In genomic region chr7:104207731-104208420, GRCh38 we compare ENCODE assay signal across 8 cellular contexts. TPM values are rescaled to one million over a fixed set of nuclear protein-coding genes. Genes with fewer than 3 reads are reported as not detected.
A peak's percentile ranks its signal among the peaks of the same experiment; 100 is the strongest.
DNase-seq lines count a peak whose midpoint lies in the region; ATAC-seq and TF ChIP-seq lines count a peak whose summit lies in the region.

ORC5 (minus strand) TSS chr7:104208013; CDS start chr7:104207904, 109 bp downstream.

- H3K18ac ChIP-seq in trophoblast cell (ENCODE audit: low read length): peak within 1 kb of the TSS; percentile 76

- peak within 1 kb of the TSS; percentile 95 for H3K4me3 Mint-ChIP-seq in activated naive CD8-positive, alpha-beta T cell treated with anti-CD3 and anti-CD28 coated beads for 36 hours

- peak within 1 kb of the TSS; percentile 37 for H2AK5ac ChIP-seq in trophoblast cell (ENCODE audit: low read length)

- H2BK12ac ChIP-seq in trophoblast cell (ENCODE audit: low read length): no peak within 1 kb of the TSS

- TF ChIP-seq CTCF in GM06990 (IDR thresholded peaks at IDR 0.05; ENCODE audit: insufficient read depth, low read length, poor library complexity, severe bottlenecking) (no peak), tibial nerve (IDR thresholded peaks at IDR 0.05) (no peak)

- H3K36me3 ChIP-seq in GM06990 (ENCODE audit: control insufficient read depth, insufficient read depth, low read length) (peaks cover 5% of the 10 kb centered on the region), trophoblast cell (ENCODE audit: control insufficient read depth in 1 of 2, insufficient read depth in 2 of 2, low read length in 2 of 2) (peaks cover 2 to 6% of the 10 kb centered on the region in 2 experiments), tibial nerve (peaks cover 0 to 9% (median 0%) of the 10 kb centered on the region in 3 donors)

- peak within 1 kb of the TSS; percentile 75 for H2AFZ ChIP-seq in trophoblast cell (ENCODE audit: insufficient read depth, low read length, poor library complexity)

- H3K27ac ChIP-seq in trophoblast cell (ENCODE audit: low read depth, low read length) (no peak within 1 kb of the TSS), tibial nerve (peak within 1 kb of the TSS; percentile 60 to 93 (median 84))

- H3K23ac ChIP-seq in trophoblast cell (ENCODE audit: low read length): no peak within 1 kb of the TSS

- intact Hi-C loops in Right ventricle myocardium superior (cut with DNase I): no loop called here

- POLR2A ChIA-PET in HEK293T (lab: Yijun Ruan, JAX): interaction anchor here (0.9 kb wide), 1 partner anchor 675 kb away, joined by 3 read pairs; no protein-coding TSS in a partner anchor

- H3K4me1 ChIP-seq in trophoblast cell (ENCODE audit: control insufficient read depth in 1 of 2, insufficient read depth in 2 of 2, low read length in 2 of 2): peaks cover 2 to 3% of the 10 kb centered on the region in 2 experiments
- H3K4me1 ChIP-seq in tibial nerve: peaks cover 0 to 36% (median 16%) of the 10 kb centered on the region in 4 donors

- peak in 1 of 2 donors; percentile 85 for TF ChIP-seq EP300 in tibial nerve (IDR thresholded peaks at IDR 0.05)

- peak within 1 kb of the TSS; percentile 92 for H3K27ac Mint-ChIP-seq in activated naive CD8-positive, alpha-beta T cell treated with anti-CD3 and anti-CD28 coated beads for 36 hours

- H3K14ac ChIP-seq in trophoblast cell (ENCODE audit: low read length): peak within 1 kb of the TSS; percentile 71

- peak within 1 kb of the TSS; percentile 79 for H4K12ac ChIP-seq in trophoblast cell (ENCODE audit: low read depth, low read length)

- H3K9ac ChIP-seq in trophoblast cell (ENCODE audit: low read length): peak within 1 kb of the TSS; percentile 97

- DNase-seq in GM06990 (ENCODE audit: extremely low read depth, insufficient read length): peak; percentile 90
- DNase-seq in HEK293T (ENCODE audit: extremely low spot score): peak; percentile 91
- peak; percentile 81 for DNase-seq in MV-4-11 (lab: John Stamatoyannopoulos, UW)
- peak; percentile 85 for DNase-seq in SKM-1 treated with dmso at 0.1 percent for 144 hours (lab: John Stamatoyannopoulos, UW; ENCODE audit: unreplicated experiment)
- peak; percentile 86 for DNase-seq in activated naive CD8-positive, alpha-beta T cell treated with anti-CD3 and anti-CD28 coated beads for 36 hours
- DNase-seq in Right ventricle myocardium superior: peak; percentile 85
- DNase-seq in trophoblast cell: peak; percentile 87 to 88
- peak; percentile 25 to 38 for DNase-seq in tibial nerve (ENCODE audit: low spot score in 2 of 2)

- H3K4me1 Mint-ChIP-seq in activated naive CD8-positive, alpha-beta T cell treated with anti-CD3 and anti-CD28 coated beads for 36 hours: peaks cover 16% of the 10 kb centered on the region

- H3K4me2 ChIP-seq in trophoblast cell (ENCODE audit: low read length): peak within 1 kb of the TSS; percentile 85

- H3K27me3 ChIP-seq in GM06990 (replicated peaks; ENCODE audit: control insufficient read depth, insufficient read depth, low read length) (no peaks in the 10 kb centered on the region), trophoblast cell (ENCODE audit: insufficient read depth, low read length) (no peaks in the 10 kb centered on the region), tibial nerve (no peaks in the 10 kb centered on the region)

- H3K4me3 ChIP-seq in GM06990 (replicated peaks; ENCODE audit: low read depth, low read length): peak within 1 kb of the TSS; percentile 87
- peak within 1 kb of the TSS; percentile 93 for H3K4me3 ChIP-seq in trophoblast cell (ENCODE audit: low read depth, low read length)
- H3K4me3 ChIP-seq in tibial nerve: peak within 1 kb of the TSS; percentile 36 to 83 (median 62)

- CTCF ChIA-PET in HEK293T (lab: Yijun Ruan, JAX): no interaction called here

- peak within 1 kb of the TSS; percentile 95 for H4K8ac ChIP-seq in trophoblast cell (ENCODE audit: low read depth, low read length)

- peaks cover 14% of the 10 kb centered on the region for H3K36me3 Mint-ChIP-seq in activated naive CD8-positive, alpha-beta T cell treated with anti-CD3 and anti-CD28 coated beads for 36 hours

- peak; percentile 100 for ATAC-seq in Right ventricle myocardium superior (ENCODE audit: poor library complexity)

- peaks cover 2% of the 10 kb centered on the region for H3K9me3 Mint-ChIP-seq in activated naive CD8-positive, alpha-beta T cell treated with anti-CD3 and anti-CD28 coated beads for 36 hours

- WGBS in trophoblast cell (ENCODE audit: extremely low coverage, insufficient coverage, insufficient read length): no CpG with 5 or more reads among the region's 47 CpGs
- 0 to 1% methylated on average over 30 to 38 of the region's 47 CpGs for WGBS in tibial nerve, 2 donors

- H2BK5ac ChIP-seq in trophoblast cell (ENCODE audit: low read depth, low read length, poor library complexity): no peak within 1 kb of the TSS

- H3K79me1 ChIP-seq in trophoblast cell (ENCODE audit: low read length): peaks cover 6% of the 10 kb centered on the region

- H3K4ac ChIP-seq in trophoblast cell (ENCODE audit: low read depth, low read length): peak within 1 kb of the TSS; percentile 49

- peak; percentile 37 to 62 for TF ChIP-seq POLR2A in tibial nerve (IDR thresholded peaks at IDR 0.05)

- peak within 1 kb of the TSS; percentile 25 for H2BK120ac ChIP-seq in trophoblast cell (ENCODE audit: insufficient read depth, low read length, poor library complexity)

- H4K91ac ChIP-seq in trophoblast cell (ENCODE audit: low read depth, low read length): peak within 1 kb of the TSS; percentile 70

- H3K9me3 ChIP-seq in trophoblast cell (ENCODE audit: insufficient read depth, low read depth, low read length) (no peaks in the 10 kb centered on the region), tibial nerve (no peaks in the 10 kb centered on the region)

- H3K79me2 ChIP-seq in trophoblast cell (ENCODE audit: control insufficient read depth, insufficient read depth, low read length, poor library complexity): peaks cover 2% of the 10 kb centered on the region

- H3K27me3 Mint-ChIP-seq in activated naive CD8-positive, alpha-beta T cell treated with anti-CD3 and anti-CD28 coated beads for 36 hours: peaks cover 14% of the 10 kb centered on the region

TF ChIP-seq in HEK293T, 16 proteins besides CTCF, POLR2A, EP300 and RAD21:
- TF ChIP-seq L3MBTL2 (conservative IDR thresholded peaks at IDR 0.05) (peak; percentile 75), NFRKB (IDR thresholded peaks at IDR 0.05) (no peak)

RNA-seq across cellular contexts. Expression of gene ORC5, which starts in this region (rescaled TPM):
- total RNA-seq in activated naive CD8-positive, alpha-beta T cell treated with anti-CD3 and anti-CD28 coated beads for 36 hours: 10 to 100 TPM; 31.5 to 32.9 TPM
- 7.2 TPM for total RNA-seq in Right ventricle myocardium superior
- 11.5 and 11.8 TPM in 2 replicates for polyA plus RNA-seq in trophoblast cell (2013)
- total RNA-seq in tibial nerve: 10 to 100 TPM; 12.4 to 31.0 (median 26.8) TPM

Comparison
In these comparisons a context has a peak if more than half of its experiments do, and no peak if none do; other contexts are left out.
1. DNase-seq: peak in every context shown above with its lines; median percentile 91 in HEK293T; 90 in GM06990; 88 in trophoblast cell; 86 in activated naive CD8-positive, alpha-beta T cell treated with anti-CD3 and anti-CD28 coated beads for 36 hours; 85 in SKM-1 treated with dmso at 0.1 percent for 144 hours; 85 in Right ventricle myocardium superior; 81 in MV-4-11; 32 in tibial nerve.